ENCODE assay signal across 18 cellular contexts in genomic region chrX:2559124-2559523, GRCh38.
"Had no signal": no experiment of that assay in that cellular context is flagged by ENCODE, and none has a peak within 500 bp of the region (broad histone marks: within the 10 kb centered on the region; RNA-seq: fewer than 3 reads in every experiment).

No MANE protein-coding gene starts in this region.

- H3K9me3 ChIP-seq: esophagus squamous epithelium, gastrocnemius medialis, spleen, upper lobe of right lung had no signal

- H3K27me3 ChIP-seq: sigmoid colon, upper lobe of right lung had no signal

- H3K4me3 ChIP-seq: esophagus squamous epithelium, gastrocnemius medialis, sigmoid colon, spleen, upper lobe of right lung had no signal

- H3K27ac Mint-ChIP-seq: activated CD4-positive, alpha-beta memory T cell treated with anti-CD3 and anti-CD28 coated beads, Interleukin-2, amount 10 ng/mL, durations not matched to agents 7 days and 5 days; activated CD8-positive, alpha-beta memory T cell treated with anti-CD3 and anti-CD28 coated beads, Interleukin-2, amount 10 ng/mL, durations not matched to agents 7 days and 5 days; activated naive CD4-positive, alpha-beta T cell treated with anti-CD3 and anti-CD28 coated beads for 36 hours; dendritic cell treated with granulocyte-macrophage colony-stimulating factor and Interleukin-4, amounts not matched to agents 40 ng/mL and 50 ng/mL, for 4 days; effector memory CD8-positive, alpha-beta T cell; mesothelial cell of epicardium; natural killer cell treated with Interleukin-12 subunit alpha and Interleukin-12 subunit beta and Interleukin-15 and Interleukin-18, amount 100 ng/mL, for 72 hours; stimulated activated memory B cell treated with anti-CD40 and anti-IgM and Interleukin-4, amounts not matched to agents 10 μg/mL and 1 μg/mL and 100 μg/mL, for 72 hours; T-helper 2 cell treated with Interferon-gamma antibody and Interleukin-4, amounts not matched to agents 5 μg/mL and 100 μg/mL, for 36 hours had no signal

- H3K27ac ChIP-seq: esophagus squamous epithelium, gastrocnemius medialis, sigmoid colon, spleen, upper lobe of right lung had no signal

- DNase-seq: activated CD4-positive, alpha-beta memory T cell treated with anti-CD3 and anti-CD28 coated beads, Interleukin-2, amount 10 ng/mL, durations not matched to agents 7 days and 5 days; activated CD8-positive, alpha-beta memory T cell treated with anti-CD3 and anti-CD28 coated beads, Interleukin-2, amount 10 ng/mL, durations not matched to agents 7 days and 5 days; activated naive CD4-positive, alpha-beta T cell treated with anti-CD3 and anti-CD28 coated beads for 36 hours; activated T-cell treated with anti-CD3 and anti-CD28 coated beads, Interleukin-2, amount 50 U/mL, for 4 hours; aorta; effector memory CD8-positive, alpha-beta T cell; esophagus squamous epithelium; gastrocnemius medialis; head of caudate nucleus; sigmoid colon; spleen; stimulated activated CD4-positive, alpha-beta T cell treated with anti-CD3 and anti-CD28 coated beads, Interleukin-4, amount 100 ng/mL, for 4 hours; upper lobe of right lung had no signal

- H3K4me1 Mint-ChIP-seq: activated CD4-positive, alpha-beta memory T cell treated with anti-CD3 and anti-CD28 coated beads, Interleukin-2, amount 10 ng/mL, durations not matched to agents 7 days and 5 days; activated CD8-positive, alpha-beta memory T cell treated with anti-CD3 and anti-CD28 coated beads, Interleukin-2, amount 10 ng/mL, durations not matched to agents 7 days and 5 days; mesothelial cell of epicardium; stimulated activated memory B cell treated with anti-CD40 and anti-IgM and Interleukin-4, amounts not matched to agents 10 μg/mL and 1 μg/mL and 100 μg/mL, for 72 hours had no signal

- ATAC-seq: activated CD8-positive, alpha-beta memory T cell treated with anti-CD3 and anti-CD28 coated beads, Interleukin-2, amount 10 ng/mL, durations not matched to agents 7 days and 5 days; activated T-cell treated with anti-CD3 and anti-CD28 coated beads, Interleukin-2, amount 50 U/mL, for 4 hours; effector memory CD8-positive, alpha-beta T cell; natural killer cell treated with Interleukin-12 subunit alpha and Interleukin-12 subunit beta and Interleukin-15 and Interleukin-18, amount 100 ng/mL, for 72 hours; stimulated activated memory B cell treated with anti-CD40 and anti-IgM and Interleukin-4, amounts not matched to agents 10 μg/mL and 1 μg/mL and 100 μg/mL, for 72 hours; upper lobe of right lung had no signal

- H3K9me3 Mint-ChIP-seq: activated naive CD4-positive, alpha-beta T cell treated with anti-CD3 and anti-CD28 coated beads for 36 hours; activated T-cell treated with anti-CD3 and anti-CD28 coated beads, Interleukin-2, amount 50 U/mL, for 4 hours; T-helper 2 cell treated with Interferon-gamma antibody and Interleukin-4, amounts not matched to agents 5 μg/mL and 100 μg/mL, for 36 hours had no signal

- H3K36me3 Mint-ChIP-seq: activated CD8-positive, alpha-beta memory T cell treated with anti-CD3 and anti-CD28 coated beads, Interleukin-2, amount 10 ng/mL, durations not matched to agents 7 days and 5 days; mesothelial cell of epicardium; natural killer cell treated with Interleukin-12 subunit alpha and Interleukin-12 subunit beta and Interleukin-15 and Interleukin-18, amount 100 ng/mL, for 72 hours; stimulated activated memory B cell treated with anti-CD40 and anti-IgM and Interleukin-4, amounts not matched to agents 10 μg/mL and 1 μg/mL and 100 μg/mL, for 72 hours had no signal

- H3K4me1 ChIP-seq: esophagus squamous epithelium, gastrocnemius medialis, sigmoid colon, spleen, upper lobe of right lung had no signal

- H3K4me3 Mint-ChIP-seq: activated CD4-positive, alpha-beta memory T cell treated with anti-CD3 and anti-CD28 coated beads, Interleukin-2, amount 10 ng/mL, durations not matched to agents 7 days and 5 days; activated CD8-positive, alpha-beta memory T cell treated with anti-CD3 and anti-CD28 coated beads, Interleukin-2, amount 10 ng/mL, durations not matched to agents 7 days and 5 days; activated naive CD4-positive, alpha-beta T cell treated with anti-CD3 and anti-CD28 coated beads for 36 hours; activated T-cell treated with anti-CD3 and anti-CD28 coated beads, Interleukin-2, amount 50 U/mL, for 4 hours; dendritic cell treated with granulocyte-macrophage colony-stimulating factor and Interleukin-4, amounts not matched to agents 40 ng/mL and 50 ng/mL, for 4 days; effector memory CD8-positive, alpha-beta T cell; mesothelial cell of epicardium; natural killer cell treated with Interleukin-12 subunit alpha and Interleukin-12 subunit beta and Interleukin-15 and Interleukin-18, amount 100 ng/mL, for 72 hours; stimulated activated memory B cell treated with anti-CD40 and anti-IgM and Interleukin-4, amounts not matched to agents 10 μg/mL and 1 μg/mL and 100 μg/mL, for 72 hours; T-helper 2 cell treated with Interferon-gamma antibody and Interleukin-4, amounts not matched to agents 5 μg/mL and 100 μg/mL, for 36 hours had no signal

- H3K36me3 ChIP-seq: esophagus squamous epithelium, gastrocnemius medialis, sigmoid colon, spleen, upper lobe of right lung had no signal
